ENCODE assay signal across 22 cellular contexts in the genomic region with DNA sequence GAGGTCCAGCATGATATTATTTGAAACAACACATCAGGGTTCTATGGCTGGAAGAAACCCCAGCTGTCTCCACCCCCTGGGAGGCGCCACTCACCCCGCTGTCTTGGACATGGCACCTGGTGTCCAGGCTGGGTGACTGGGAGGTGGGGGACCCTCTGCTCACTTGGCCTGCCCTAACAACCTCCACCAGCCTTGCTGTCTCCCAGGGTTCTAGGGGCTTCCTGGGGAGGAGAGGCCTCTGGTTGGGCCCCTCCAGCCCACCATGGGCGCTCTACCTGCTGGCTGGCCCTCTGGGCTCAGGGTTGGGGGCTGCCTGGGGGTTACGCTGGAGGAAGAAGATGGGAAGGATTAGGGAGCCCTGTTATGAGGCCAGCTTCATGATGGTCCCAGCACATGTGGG. TPM values are rescaled to one million over a fixed set of nuclear protein-coding genes. Genes with fewer than 3 reads are reported as not detected.
DNase-seq lines count a peak whose midpoint lies in the region; ATAC-seq and TF ChIP-seq lines count a peak whose summit lies in the region.
"Had no signal": no experiment of that assay in that cellular context is flagged by ENCODE, and none has a peak within 500 bp of the region (broad histone marks: within the 10 kb centered on the region; RNA-seq: fewer than 3 reads in every experiment).

No MANE protein-coding gene starts in this region.

- H3K4me3 ChIP-seq in right cardiac atrium (ENCODE audit: low read length) (no peak overlapping the region), mucosa of descending colon (no peak overlapping the region), psoas muscle (no peak overlapping the region)
- H3K4me3 ChIP-seq: BLaER1, MG63 had no signal

- 98% methylated on average over 4 of the region's 4 CpGs for WGBS in right cardiac atrium
- WGBS in psoas muscle, 3 donors, result 77 to 92% (median 86%) methylated on average over 4 of the region's 4 CpGs

- H3K4me1 ChIP-seq in right cardiac atrium (ENCODE audit: control insufficient read depth, insufficient read depth, low read length) (no peaks in the 10 kb centered on the region), mucosa of descending colon (ENCODE audit: low read depth) (peaks cover 17% of the 10 kb centered on the region), psoas muscle (peaks cover 7% of the 10 kb centered on the region)
- H3K4me1 ChIP-seq: BLaER1 had no signal

- DNase-seq in right cardiac atrium, result peak in 2 of 3 donors; percentile 19 to 28
- DNase-seq in cardiac septum (ENCODE audit: low spot score), result no peak
- DNase-seq in mucosa of descending colon, result peak in 2 of 3 donors; percentile 24 to 44
- peak in 1 of 2 donors; percentile 35 for DNase-seq in psoas muscle
- DNase-seq in activated naive CD4-positive, alpha-beta T cell (lab: John Stamatoyannopoulos, UW), result no peak
- DNase-seq: CD4-positive, CD25-positive, alpha-beta regulatory T cell; IMR-90; KG1; MG63; NCI-H1105 treated with DMSO at 0.1 percent for 48 hours; NCI-H146; NCI-H1930; NCI-H2107; NCI-H524; NCI-H774; NK-92 treated with Interleukin-12 subunit alpha and Interleukin-12 subunit beta, amount 100 ng/mL, for 24 hours; PC-3; SHP77 had no signal

- no peak for TF ChIP-seq CTCF in mucosa of descending colon (IDR thresholded peaks at IDR 0.05)
- TF ChIP-seq CTCF in psoas muscle (IDR thresholded peaks at IDR 0.05), result no peak

- H3K27me3 ChIP-seq in right cardiac atrium (ENCODE audit: control insufficient read depth, insufficient read depth) (no peaks in the 10 kb centered on the region), psoas muscle (ENCODE audit: insufficient read depth in 3 of 3, low read length in 2 of 3) (no peaks in the 10 kb centered on the region)
- H3K27me3 ChIP-seq: BLaER1, MG63 had no signal

- intact Hi-C loops in right cardiac atrium (cut with DNase I) (no loop called here), cardiac septum (cut with DNase I) (no loop called here), mucosa of descending colon (cut with DNase I, micrococcal nuclease) (no loop called here), psoas muscle (cut with DNase I) (no loop called here)

- ATAC-seq in right cardiac atrium (no peak), mucosa of descending colon (no peak), psoas muscle (peak in 3 of 4 donors; percentile 13 to 43 (median 28)), GM18909 (IDR thresholded peaks at IDR 0.05; ENCODE audit: poor library complexity, unreplicated experiment) (no peak), GM19395 (IDR thresholded peaks at IDR 0.05; ENCODE audit: unreplicated experiment) (no peak)
- ATAC-seq: HCT116, PC-3 had no signal

- H3K9me3 ChIP-seq in right cardiac atrium (ENCODE audit: control insufficient read depth, low read length) (no peaks in the 10 kb centered on the region), mucosa of descending colon (no peaks in the 10 kb centered on the region), psoas muscle (no peaks in the 10 kb centered on the region)
- H3K9me3 ChIP-seq: BLaER1, MG63 had no signal

- H3K36me3 ChIP-seq in mucosa of descending colon (ENCODE audit: low read depth), result peaks cover 9% of the 10 kb centered on the region
- peaks cover 7 to 96% of the 10 kb centered on the region in 2 donors for H3K36me3 ChIP-seq in psoas muscle (ENCODE audit: insufficient read depth in 1 of 2, low read depth in 1 of 2)

- no peak overlapping the region for H3K27ac ChIP-seq in right cardiac atrium (ENCODE audit: low read length)
- no peak overlapping the region for H3K27ac ChIP-seq in psoas muscle
- H3K27ac ChIP-seq: BLaER1 had no signal

RNA-seq across cellular contexts. Expression of gene PER2, which starts 16.3 kb away (rescaled TPM):
- total RNA-seq in right cardiac atrium (1 to 10 TPM; 5.0 to 7.2 (median 6.4) TPM), cardiac septum (13.0 TPM), mucosa of descending colon (10 to 100 TPM; 22.6 to 26.8 (median 22.6) TPM), psoas muscle (10 to 100 TPM in 3 of 4 donors, 1 to 10 TPM in 1; 7.8 to 20.7 (median 13.1) TPM)
- polyA plus RNA-seq in right cardiac atrium (3.8 TPM), psoas muscle (1 to 10 TPM; 1.9 to 2.5 (median 2.4) TPM)

RNA-seq across cellular contexts. Expression of gene HES6, which starts 32.3 kb away (rescaled TPM):
- total RNA-seq in right cardiac atrium (1 to 10 TPM; 3.4 to 6.1 (median 4.6) TPM), cardiac septum (2.7 TPM), mucosa of descending colon (10 to 100 TPM; 21.9 to 63.5 (median 25.7) TPM), psoas muscle (10 to 100 TPM in 2 of 4 donors, 1 to 10 TPM in 2; 4.1 to 13.1 (median 10.9) TPM)
- polyA plus RNA-seq in right cardiac atrium (6.0 TPM), psoas muscle (10 to 100 TPM; 35.7 to 54.5 (median 40.6) TPM)

RNA-seq across cellular contexts. Expression of gene TRAF3IP1, which starts 48.2 kb away (rescaled TPM):
- total RNA-seq in right cardiac atrium (10 to 100 TPM; 13.1 to 19.9 (median 17.2) TPM), cardiac septum (16.3 TPM), mucosa of descending colon (10 to 100 TPM; 13.3 to 37.5 (median 16.3) TPM), psoas muscle (10 to 100 TPM; 14.9 to 24.7 (median 18.4) TPM)
- polyA plus RNA-seq in right cardiac atrium (6.3 TPM), psoas muscle (10 to 100 TPM in 1 of 3 donors, 1 to 10 TPM in 2; 2.9 to 30.9 (median 6.9) TPM)

Comparison
In these comparisons a context has a peak if more than half of its experiments do, and no peak if none do; other contexts are left out.
1. DNase-seq: peak in right cardiac atrium (2 of 3) and mucosa of descending colon (2 of 3); none in cardiac septum (single experiment) and activated naive CD4-positive, alpha-beta T cell (0 of 4).
2. ATAC-seq: peak in psoas muscle (3 of 4); none in right cardiac atrium (0 of 2), mucosa of descending colon (single experiment), GM18909 (single experiment) and GM19395 (single experiment).